In genomic region chr10:1379601-1380000, GRCh38 we compare ENCODE assay signal across 14 cellular contexts.
DNase-seq lines count a peak whose midpoint lies in the region; ATAC-seq and TF ChIP-seq lines count a peak whose summit lies in the region.
"Had no signal": no experiment of that assay in that cellular context is flagged by ENCODE, and none has a peak within 500 bp of the region (broad histone marks: within the 10 kb centered on the region; RNA-seq: fewer than 3 reads in every experiment).

No MANE protein-coding gene starts in this region.

- TF ChIP-seq CTCF in colonic mucosa (IDR thresholded peaks at IDR 0.05) (no peak), neural crest cell (conservative IDR thresholded peaks at IDR 0.05) (peak; percentile 44)

- in situ Hi-C loops in ACHN (cut with HindIII; ENCODE audit: low pct_ligation_motif_present, low pct_unique_long_range_greater_than_20kb, low sequenced_read_pairs): no loop called here

- H3K9me3 Mint-ChIP-seq in neural crest cell: peaks cover 3% of the 10 kb centered on the region
- no peaks in the 10 kb centered on the region for H3K9me3 Mint-ChIP-seq in activated T-helper 17 cell treated with anti-CD3 and anti-CD28 coated beads, Interleukin-2, amount 50 U/mL, for 72 hours

- no peak overlapping the region for H3K9ac ChIP-seq in colonic mucosa (ENCODE audit: low read depth in 2 of 2, low read length in 2 of 2)
- H3K9ac ChIP-seq: BLaER1 had no signal

- no peaks in the 10 kb centered on the region for H3K27me3 ChIP-seq in colonic mucosa
- H3K27me3 ChIP-seq: BLaER1 had no signal

- TF ChIP-seq EP300 in Ishikawa (IDR thresholded peaks at IDR 0.05; ENCODE audit: borderline replicate concordance): no peak

- H3K27me3 Mint-ChIP-seq in neural crest cell (ENCODE audit: low read depth): peaks cover 32% of the 10 kb centered on the region
- H3K27me3 Mint-ChIP-seq in activated T-helper 17 cell treated with anti-CD3 and anti-CD28 coated beads, Interleukin-2, amount 50 U/mL, for 72 hours: peaks cover 43% of the 10 kb centered on the region

- H3K27ac Mint-ChIP-seq in neural crest cell (ENCODE audit: unreplicated experiment): no peak overlapping the region
- H3K27ac Mint-ChIP-seq in activated T-helper 17 cell treated with anti-CD3 and anti-CD28 coated beads, Interleukin-2, amount 50 U/mL, for 72 hours: no peak overlapping the region
- H3K27ac Mint-ChIP-seq: activated naive CD4-positive, alpha-beta T cell treated with anti-CD3 and anti-CD28 coated beads, Interleukin-2, amount 10 ng/mL, durations not matched to agents 7 days and 5 days had no signal

- intact Hi-C loops in colonic mucosa (cut with DNase I): no loop called here

- no peak overlapping the region for H3K4me3 ChIP-seq in colonic mucosa
- H3K4me3 ChIP-seq: BLaER1, MG63, prostate gland had no signal

- peak; percentile 6; the same call in 1 of the 2 replicates for TF ChIP-seq RAD21 in Ishikawa (IDR thresholded peaks at IDR 0.05; ENCODE audit: low read depth)

- no peaks in the 10 kb centered on the region for H3K4me1 ChIP-seq in colonic mucosa

- H3K36me3 ChIP-seq in colonic mucosa: no peaks in the 10 kb centered on the region
- H3K36me3 ChIP-seq: BLaER1, MG63, prostate gland had no signal

- DNase-seq in D341Med (ENCODE audit: low spot score) (peak; percentile 41), colonic mucosa (peak; percentile 8), neural crest cell (ENCODE audit: low read depth, low spot score) (no peak), ACHN (no peak), cortex of kidney (lab: John Stamatoyannopoulos, UW) (no peak)
- DNase-seq: activated naive CD4-positive, alpha-beta T cell treated with anti-CD3 and anti-CD28 coated beads, Interleukin-2, amount 10 ng/mL, durations not matched to agents 7 days and 5 days; DMS79 treated with DMSO at 0.1 percent for 48 hours; foreskin melanocyte; MG63 had no signal

- peaks cover 8% of the 10 kb centered on the region for H3K4me1 Mint-ChIP-seq in neural crest cell
- H3K4me1 Mint-ChIP-seq in activated T-helper 17 cell treated with anti-CD3 and anti-CD28 coated beads, Interleukin-2, amount 50 U/mL, for 72 hours: no peaks in the 10 kb centered on the region
- H3K4me1 Mint-ChIP-seq: activated naive CD4-positive, alpha-beta T cell treated with anti-CD3 and anti-CD28 coated beads, Interleukin-2, amount 10 ng/mL, durations not matched to agents 7 days and 5 days had no signal

- H3K9me3 ChIP-seq in colonic mucosa: no peaks in the 10 kb centered on the region
- H3K9me3 ChIP-seq: MG63, prostate gland had no signal

- no peaks in the 10 kb centered on the region for H3K36me3 Mint-ChIP-seq in neural crest cell (ENCODE audit: low read depth)
- H3K36me3 Mint-ChIP-seq in activated T-helper 17 cell treated with anti-CD3 and anti-CD28 coated beads, Interleukin-2, amount 50 U/mL, for 72 hours (ENCODE audit: low read depth): no peaks in the 10 kb centered on the region
- H3K36me3 Mint-ChIP-seq: activated naive CD4-positive, alpha-beta T cell treated with anti-CD3 and anti-CD28 coated beads, Interleukin-2, amount 10 ng/mL, durations not matched to agents 7 days and 5 days had no signal

- no peak for ATAC-seq in activated T-helper 17 cell treated with anti-CD3 and anti-CD28 coated beads, Interleukin-2, amount 50 U/mL, for 72 hours (replicated peaks)
- ATAC-seq in GM21390 (IDR thresholded peaks at IDR 0.05; ENCODE audit: unreplicated experiment): no peak

- no peak overlapping the region for H3K4me3 Mint-ChIP-seq in neural crest cell
- H3K4me3 Mint-ChIP-seq in activated T-helper 17 cell treated with anti-CD3 and anti-CD28 coated beads, Interleukin-2, amount 50 U/mL, for 72 hours: no peak overlapping the region
- H3K4me3 Mint-ChIP-seq: activated naive CD4-positive, alpha-beta T cell treated with anti-CD3 and anti-CD28 coated beads, Interleukin-2, amount 10 ng/mL, durations not matched to agents 7 days and 5 days had no signal

- H3K27ac ChIP-seq in colonic mucosa: no peak overlapping the region
- H3K27ac ChIP-seq: BLaER1, prostate gland had no signal

TF ChIP-seq in Ishikawa, 13 proteins besides CTCF, POLR2A, EP300 and RAD21:
- TF ChIP-seq YY1 (IDR thresholded peaks at IDR 0.05; ENCODE audit: low read depth) (no peak), FOXM1 (IDR thresholded peaks at IDR 0.05; ENCODE audit: borderline replicate concordance, low read depth) (no peak), TCF12 (IDR thresholded peaks at IDR 0.05; ENCODE audit: low read depth) (no peak), EGR1 (IDR thresholded peaks at IDR 0.05) (no peak), REST (IDR thresholded peaks at IDR 0.05; ENCODE audit: low read depth) (no peak), CREB1 (IDR thresholded peaks at IDR 0.05; ENCODE audit: low read depth) (no peak), TAF1 (IDR thresholded peaks at IDR 0.05; ENCODE audit: low read depth) (no peak), MAX (IDR thresholded peaks at IDR 0.05) (no peak), USF1 (IDR thresholded peaks at IDR 0.05) (no peak), NFIC (IDR thresholded peaks at IDR 0.05) (no peak), ZBTB7A (IDR thresholded peaks at IDR 0.05; ENCODE audit: low read depth) (no peak), CEBPB (IDR thresholded peaks at IDR 0.05) (no peak), TEAD4 (IDR thresholded peaks at IDR 0.05) (no peak)

Comparison
In these comparisons a context has a peak if more than half of its experiments do, and no peak if none do; other contexts are left out.
1. DNase-seq: peak in D341Med (single experiment) and colonic mucosa (single experiment); none in neural crest cell (single experiment), ACHN (single experiment) and cortex of kidney (single experiment).